8 cellular contexts compared by ENCODE assay signal in the genomic region with DNA sequence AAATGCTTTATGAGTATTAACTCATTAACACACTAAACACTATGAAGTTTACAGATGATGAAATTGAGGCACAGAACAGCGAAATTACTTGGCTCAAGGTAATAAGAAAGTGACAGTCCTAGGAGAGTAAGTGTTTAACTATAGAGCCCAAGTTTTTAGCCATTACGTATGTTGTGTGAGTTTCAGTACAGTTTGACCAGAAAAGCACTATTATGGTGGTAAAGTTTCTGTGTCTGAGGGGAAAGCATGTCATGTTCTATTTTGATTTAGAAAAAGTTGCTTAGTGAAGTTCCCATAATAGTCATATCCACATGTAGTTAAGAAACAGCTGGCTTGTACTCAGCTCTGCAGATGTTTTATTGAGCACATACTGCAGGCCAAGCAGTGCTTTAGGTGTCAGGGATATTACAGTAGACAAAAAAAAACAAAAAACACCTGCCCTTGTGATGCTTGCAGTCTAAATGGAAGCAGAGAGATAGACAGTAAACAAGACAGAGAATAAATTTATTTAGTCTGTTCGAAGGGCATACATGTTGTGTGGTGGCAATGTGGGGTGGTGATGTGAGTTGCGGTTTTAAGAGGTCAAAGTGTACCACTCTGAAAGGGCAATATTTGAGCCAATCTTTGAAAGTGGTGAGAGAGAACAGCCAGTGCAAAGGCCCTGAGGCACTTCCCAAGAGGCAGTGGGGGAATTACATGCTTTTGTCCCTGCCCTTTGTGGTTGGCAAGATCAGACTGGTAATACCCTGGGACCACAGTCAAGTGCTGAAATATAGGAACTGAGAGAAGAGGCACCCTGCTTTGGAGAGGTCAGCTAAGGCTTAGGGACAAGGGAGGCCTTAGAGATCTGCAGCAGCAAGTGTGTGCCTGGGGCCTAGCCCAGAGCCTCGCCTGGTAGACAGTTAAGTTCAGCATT. TPM values are rescaled to one million over a fixed set of nuclear protein-coding genes. Genes with fewer than 3 reads are reported as not detected.
DNase-seq lines count a peak whose midpoint lies in the region; ATAC-seq and TF ChIP-seq lines count a peak whose summit lies in the region.

No MANE protein-coding gene starts in this region.

- H3K9me3 Mint-ChIP-seq in CD14-positive monocyte: peaks cover 0 to 2% (median 0%) of the 10 kb centered on the region in 7 donors
- H3K9me3 Mint-ChIP-seq in activated CD4-positive, alpha-beta memory T cell treated with anti-CD3 and anti-CD28 coated beads, Interleukin-2, amount 10 ng/mL, durations not matched to agents 7 days and 5 days: no peaks in the 10 kb centered on the region

- intact Hi-C loops in CD14-positive monocyte (cut with micrococcal nuclease): no loop called here
- intact Hi-C loops in head of caudate nucleus (cut with DNase I): loop anchor here (10.0 kb wide), 1 partner anchor 128 kb away; the partner anchor contains the start of gene MND1

- in situ Hi-C loops in ACHN (cut with HindIII; ENCODE audit: low pct_ligation_motif_present, low pct_unique_long_range_greater_than_20kb, low sequenced_read_pairs): no loop called here

- H3K27ac Mint-ChIP-seq in CD14-positive monocyte: peak overlapping the region; percentile 55 to 81 (median 75)
- H3K27ac Mint-ChIP-seq in activated CD4-positive, alpha-beta memory T cell treated with anti-CD3 and anti-CD28 coated beads, Interleukin-2, amount 10 ng/mL, durations not matched to agents 7 days and 5 days: peak overlapping the region; percentile 81

- H3K36me3 Mint-ChIP-seq in CD14-positive monocyte: peaks cover 60 to 67% of the 10 kb centered on the region in 2 donors
- peaks cover 57% of the 10 kb centered on the region for H3K36me3 Mint-ChIP-seq in activated CD4-positive, alpha-beta memory T cell treated with anti-CD3 and anti-CD28 coated beads, Interleukin-2, amount 10 ng/mL, durations not matched to agents 7 days and 5 days (ENCODE audit: low read depth)

- ATAC-seq in GM18907 (IDR thresholded peaks at IDR 0.05; ENCODE audit: unreplicated experiment) (peak; percentile 50), HG02981 (IDR thresholded peaks at IDR 0.05; ENCODE audit: unreplicated experiment) (peak; percentile 46)

- CTCF ChIA-PET in activated CD4-positive, alpha-beta memory T cell treated with anti-CD3 and anti-CD28 coated beads, Interleukin-2, amount 10 ng/mL, durations not matched to agents 7 days and 5 days (lab: Charles Lee): interaction anchor here (0.5 kb wide), 1 partner anchor 21 kb away, joined by 4 read pairs; no protein-coding TSS in a partner anchor
- CTCF ChIA-PET in RWPE1 (lab: Yijun Ruan, JAX): no interaction called here

- POLR2A ChIA-PET in activated CD4-positive, alpha-beta memory T cell treated with anti-CD3 and anti-CD28 coated beads, Interleukin-2, amount 10 ng/mL, durations not matched to agents 7 days and 5 days (lab: Charles Lee): interaction anchor here (0.8 to 4.3 kb wide), 4 partner anchors 12 to 102 kb away, joined by 3 to 25 read pairs (median 3); no protein-coding TSS in a partner anchor
- POLR2A ChIA-PET in RWPE1 (lab: Yijun Ruan, JAX; ENCODE audit: low non-redundant PET): no interaction called here

- TF ChIP-seq CTCF in CD14-positive monocyte (IDR thresholded peaks at IDR 0.05) (no peak), RWPE1 (conservative IDR thresholded peaks at IDR 0.05; ENCODE audit: low read depth) (no peak)

- H3K27me3 Mint-ChIP-seq in CD14-positive monocyte (ENCODE audit: low read depth in 3 of 3): no peaks in the 10 kb centered on the region
- H3K27me3 Mint-ChIP-seq in activated CD4-positive, alpha-beta memory T cell treated with anti-CD3 and anti-CD28 coated beads, Interleukin-2, amount 10 ng/mL, durations not matched to agents 7 days and 5 days: no peaks in the 10 kb centered on the region

- H3K27ac ChIP-seq in RWPE1: no peak overlapping the region

- no peak overlapping the region for H3K4me3 Mint-ChIP-seq in CD14-positive monocyte
- H3K4me3 Mint-ChIP-seq in activated CD4-positive, alpha-beta memory T cell treated with anti-CD3 and anti-CD28 coated beads, Interleukin-2, amount 10 ng/mL, durations not matched to agents 7 days and 5 days: peak overlapping the region; percentile 35

- H3K4me1 Mint-ChIP-seq in CD14-positive monocyte: peaks cover 64% of the 10 kb centered on the region
- peaks cover 66% of the 10 kb centered on the region for H3K4me1 Mint-ChIP-seq in activated CD4-positive, alpha-beta memory T cell treated with anti-CD3 and anti-CD28 coated beads, Interleukin-2, amount 10 ng/mL, durations not matched to agents 7 days and 5 days

- DNase-seq in CD14-positive monocyte (ENCODE audit: low spot score) (no peak), head of caudate nucleus (no peak), nucleus accumbens (lab: John Stamatoyannopoulos, UW) (no peak), RWPE1 (ENCODE audit: low spot score) (no peak), ACHN (no peak)
- no peak for DNase-seq in activated CD4-positive, alpha-beta memory T cell treated with anti-CD3 and anti-CD28 coated beads, Interleukin-2, amount 10 ng/mL, durations not matched to agents 7 days and 5 days

RNA-seq across cellular contexts. Expression of gene TMEM131L, which starts 6.2 kb away (rescaled TPM):
- 10 to 100 TPM; 11.2 to 26.0 TPM for polyA plus RNA-seq in CD14-positive monocyte
- 10 to 100 TPM; 25.2 to 26.3 TPM for total RNA-seq in activated CD4-positive, alpha-beta memory T cell treated with anti-CD3 and anti-CD28 coated beads, Interleukin-2, amount 10 ng/mL, durations not matched to agents 7 days and 5 days
